ENCODE assay signal across 8 cellular contexts in the genomic region with DNA sequence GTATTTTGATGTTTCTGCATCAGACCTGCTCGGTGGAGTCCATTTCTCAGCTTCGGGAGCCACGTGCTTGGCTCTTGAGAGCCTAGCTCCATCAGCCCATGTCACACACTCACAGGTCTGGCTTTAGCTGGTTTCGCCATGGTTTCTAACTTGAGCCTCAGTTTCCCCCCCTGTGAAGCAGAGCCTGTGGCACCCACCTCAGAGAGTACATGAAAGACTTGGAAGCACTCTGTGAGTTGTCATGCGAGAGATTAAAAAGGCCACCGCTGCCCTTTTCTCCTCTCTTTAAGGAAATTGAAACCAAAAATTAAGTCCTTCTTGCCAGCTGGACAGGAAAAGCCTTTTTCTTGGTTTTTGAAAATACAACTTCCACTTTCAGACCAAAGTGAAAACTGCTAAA. TPM values are rescaled to one million over a fixed set of nuclear protein-coding genes. Genes with fewer than 3 reads are reported as not detected.
DNase-seq lines count a peak whose midpoint lies in the region; ATAC-seq and TF ChIP-seq lines count a peak whose summit lies in the region.

No MANE protein-coding gene starts in this region.

- BruUV-seq in PC-9 (replicated peaks; lab: Mats Ljungman, UMichigan) = no TSS peak

- no peak overlapping the region for H3K4me2 ChIP-seq in PC-9

- no peak for TF ChIP-seq POLR2A in gastrocnemius medialis (IDR thresholded peaks at IDR 0.05)

- no peak overlapping the region for H2AFZ ChIP-seq in PC-9

- in situ Hi-C loops in gastrocnemius medialis (cut with MboI; ENCODE audit: low sequenced_read_pairs in 4 of 4) = no loop called here

- H3K27me3 ChIP-seq in gastrocnemius medialis (no peaks in the 10 kb centered on the region), PC-9 (ENCODE audit: insufficient read depth, low read depth) (no peaks in the 10 kb centered on the region)

- no peak overlapping the region for H3K4me3 Mint-ChIP-seq in activated naive CD4-positive, alpha-beta T cell treated with anti-CD3 and anti-CD28 coated beads for 36 hours
- peak overlapping the region; percentile 25 for H3K4me3 Mint-ChIP-seq in chondrocyte (ENCODE audit: unreplicated experiment)

- H3K9me3 ChIP-seq in gastrocnemius medialis (no peaks in the 10 kb centered on the region), PC-9 (ENCODE audit: insufficient read depth, low read depth) (no peaks in the 10 kb centered on the region)

- peaks cover 99% of the 10 kb centered on the region for H3K79me2 ChIP-seq in PC-9 (ENCODE audit: low read depth)

- peak in 1 of 2 donors; percentile 64 for ATAC-seq in activated naive CD4-positive, alpha-beta T cell treated with anti-CD3 and anti-CD28 coated beads, Interleukin-2, amount 50 U/mL, for 72 hours
- ATAC-seq in HG03354 (IDR thresholded peaks at IDR 0.05; ENCODE audit: poor library complexity, severe bottlenecking, unreplicated experiment) (peak; percentile 67), gastrocnemius medialis (no peak)

- CTCF ChIA-PET in activated naive CD4-positive, alpha-beta T cell treated with anti-CD3 and anti-CD28 coated beads for 36 hours (lab: Charles Lee) = interaction anchor here (1.2 to 1.4 kb wide), 2 partner anchors 10 to 14 kb away, joined by 3 to 4 read pairs; no protein-coding TSS in a partner anchor
- CTCF ChIA-PET in PC-9 (lab: Charles Lee) = interaction anchor here (0.9 kb wide), 1 partner anchor 10 kb away, joined by 16 read pairs; no protein-coding TSS in a partner anchor

- H3K9me3 Mint-ChIP-seq in activated naive CD4-positive, alpha-beta T cell treated with anti-CD3 and anti-CD28 coated beads, Interleukin-2, amount 50 U/mL, for 72 hours = no peaks in the 10 kb centered on the region
- H3K9me3 Mint-ChIP-seq in activated naive CD4-positive, alpha-beta T cell treated with anti-CD3 and anti-CD28 coated beads for 36 hours = no peaks in the 10 kb centered on the region
- no peaks in the 10 kb centered on the region for H3K9me3 Mint-ChIP-seq in chondrocyte (ENCODE audit: low read depth)

- H3K4me1 ChIP-seq in gastrocnemius medialis (peaks cover 78 to 92% of the 10 kb centered on the region in 2 donors), PC-9 (replicated peaks; ENCODE audit: insufficient read depth) (peaks cover 5% of the 10 kb centered on the region)

- intact Hi-C loops in activated naive CD4-positive, alpha-beta T cell treated with anti-CD3 and anti-CD28 coated beads for 36 hours (cut with micrococcal nuclease) = no loop called here
- intact Hi-C loops in gastrocnemius medialis (cut with DNase I; ENCODE audit: low total_unique reads) = no loop called here
- intact Hi-C loops in PC-9 (cut with micrococcal nuclease; ENCODE audit: unreplicated experiment) = no loop called here

- DNase-seq in activated naive CD4-positive, alpha-beta T cell treated with anti-CD3 and anti-CD28 coated beads, Interleukin-2, amount 50 U/mL, for 72 hours (ENCODE audit: low spot score in 2 of 2) = no peak
- DNase-seq in activated naive CD4-positive, alpha-beta T cell treated with anti-CD3 and anti-CD28 coated beads for 36 hours = no peak
- DNase-seq in chondrocyte (ENCODE audit: low spot score) (no peak), gastrocnemius medialis (no peak), PC-9 (no peak), DMS 273 treated with DMSO at 0.1 percent for 48 hours (lab: John Stamatoyannopoulos, UW) (no peak), superior temporal gyrus (ENCODE audit: extremely low spot score) (no peak)

- H3F3A ChIP-seq in PC-9 (ENCODE audit: insufficient read depth, low read depth) = no peaks in the 10 kb centered on the region

- H3K27ac ChIP-seq in gastrocnemius medialis (peak overlapping the region; percentile 11 to 55 (median 40)), PC-9 (no peak overlapping the region)

- no peaks in the 10 kb centered on the region for H3K27me3 Mint-ChIP-seq in activated naive CD4-positive, alpha-beta T cell treated with anti-CD3 and anti-CD28 coated beads for 36 hours (ENCODE audit: low read depth)
- H3K27me3 Mint-ChIP-seq in chondrocyte (ENCODE audit: low read depth) = no peaks in the 10 kb centered on the region

- TF ChIP-seq CTCF in chondrocyte (IDR thresholded peaks at IDR 0.05) (no peak), gastrocnemius medialis (IDR thresholded peaks at IDR 0.05 in 4 of 5, conservative IDR thresholded peaks at IDR 0.05 in 1 of 5) (no peak), PC-9 (conservative IDR thresholded peaks at IDR 0.05) (no peak)

- peaks cover 0 to 16% of the 10 kb centered on the region in 2 donors for H3K36me3 Mint-ChIP-seq in activated naive CD4-positive, alpha-beta T cell treated with anti-CD3 and anti-CD28 coated beads, Interleukin-2, amount 50 U/mL, for 72 hours
- peaks cover 19% of the 10 kb centered on the region for H3K36me3 Mint-ChIP-seq in activated naive CD4-positive, alpha-beta T cell treated with anti-CD3 and anti-CD28 coated beads for 36 hours (ENCODE audit: low read depth)
- peaks cover 3% of the 10 kb centered on the region for H3K36me3 Mint-ChIP-seq in chondrocyte (ENCODE audit: low read depth)

- H4K20me1 ChIP-seq in PC-9 (ENCODE audit: insufficient read depth) = peaks cover 98% of the 10 kb centered on the region

- H3K36me3 ChIP-seq in gastrocnemius medialis (no peaks in the 10 kb centered on the region), PC-9 (ENCODE audit: low read depth) (peaks cover 19% of the 10 kb centered on the region; the same call in 1 of the 2 replicates)

- H3K9me2 ChIP-seq in PC-9 (ENCODE audit: insufficient read depth) = no peaks in the 10 kb centered on the region

- H3K4me1 Mint-ChIP-seq in activated naive CD4-positive, alpha-beta T cell treated with anti-CD3 and anti-CD28 coated beads for 36 hours (ENCODE audit: low read depth) = peaks cover 87% of the 10 kb centered on the region
- peaks cover 89% of the 10 kb centered on the region for H3K4me1 Mint-ChIP-seq in chondrocyte (ENCODE audit: low read depth)

- peak overlapping the region; percentile 65 to 66 for H3K27ac Mint-ChIP-seq in activated naive CD4-positive, alpha-beta T cell treated with anti-CD3 and anti-CD28 coated beads, Interleukin-2, amount 50 U/mL, for 72 hours
- H3K27ac Mint-ChIP-seq in activated naive CD4-positive, alpha-beta T cell treated with anti-CD3 and anti-CD28 coated beads for 36 hours = no peak overlapping the region
- peak overlapping the region; percentile 89 for H3K27ac Mint-ChIP-seq in chondrocyte (ENCODE audit: unreplicated experiment)

- POLR2A ChIA-PET in PC-9 (lab: Charles Lee; ENCODE audit: unreplicated experiment) = no interaction called here

- H3K4me3 ChIP-seq in gastrocnemius medialis (peak overlapping the region in 2 of 4 donors; percentile 1 to 29), PC-9 (no peak overlapping the region)

RNA-seq across cellular contexts. Expression of a gene that starts 8.8 kb away (rescaled TPM):
- 10 to 100 TPM; 44.2 to 44.3 TPM for total RNA-seq in activated naive CD4-positive, alpha-beta T cell treated with anti-CD3 and anti-CD28 coated beads, Interleukin-2, amount 50 U/mL, for 72 hours
- 10 to 100 TPM; 30.0 to 30.2 TPM for total RNA-seq in activated naive CD4-positive, alpha-beta T cell treated with anti-CD3 and anti-CD28 coated beads for 36 hours
- 21.5 to 28.2 TPM (median 21.7 TPM) in 3 replicates for total RNA-seq in chondrocyte
- total RNA-seq in gastrocnemius medialis = 10 to 100 TPM; 11.9 to 15.2 (median 12.7) TPM
- total RNA-seq in PC-9 (2021) = 72.8 and 84.8 TPM in 2 replicates
